22 cellular contexts compared by ENCODE assay signal in genomic region chr3:195555110-195555509, GRCh38. TPM values are rescaled to one million over a fixed set of nuclear protein-coding genes. Genes with fewer than 3 reads are reported as not detected.
DNase-seq lines count a peak whose midpoint lies in the region; ATAC-seq and TF ChIP-seq lines count a peak whose summit lies in the region.
"Had no signal": no experiment of that assay in that cellular context is flagged by ENCODE, and none has a peak within 500 bp of the region (broad histone marks: within the 10 kb centered on the region; RNA-seq: fewer than 3 reads in every experiment).

No MANE protein-coding gene starts in this region.

- H2AFZ ChIP-seq in OCI-LY7 (ENCODE audit: low read length) (peak overlapping the region; percentile 11; the same call in 1 of the 2 replicates), neuronal stem cell (ENCODE audit: low read length) (no peak overlapping the region)

- no peaks in the 10 kb centered on the region for H3K9me2 ChIP-seq in OCI-LY7 (ENCODE audit: insufficient read depth, low read length)

- peak overlapping the region; percentile 35 for H3K4me3 Mint-ChIP-seq in activated CD4-positive, alpha-beta T cell treated with anti-CD3 and anti-CD28 coated beads, Interleukin-2, amount 10 ng/mL, durations not matched to agents 7 days and 5 days
- peak overlapping the region; percentile 83 for H3K4me3 Mint-ChIP-seq in CD4-positive, alpha-beta T cell
- H3K4me3 Mint-ChIP-seq: memory B cell had no signal

- peak; percentile 23 for ATAC-seq in CD4-positive, alpha-beta T cell (ENCODE audit: poor library complexity)
- ATAC-seq in GM18870 (IDR thresholded peaks at IDR 0.05; ENCODE audit: unreplicated experiment) (no peak), HG02973 (IDR thresholded peaks at IDR 0.05; ENCODE audit: unreplicated experiment) (no peak)
- ATAC-seq: left colon, upper lobe of right lung had no signal

- H3K27me3 ChIP-seq in CD4-positive, alpha-beta T cell (ENCODE audit: control insufficient read depth, insufficient read depth, low read length): no peaks in the 10 kb centered on the region
- H3K27me3 ChIP-seq in effector memory CD4-positive, alpha-beta T cell (replicated peaks; ENCODE audit: control insufficient read depth, insufficient read depth, low read length, poor library complexity, severe bottlenecking): no peaks in the 10 kb centered on the region
- H3K27me3 ChIP-seq in neuronal stem cell (ENCODE audit: control insufficient read depth in 3 of 3, insufficient read depth in 3 of 3, low read depth in 1 of 3, low read length in 3 of 3): peaks cover 0 to 3% (median 0%) of the 10 kb centered on the region in 3 experiments
- H3K27me3 ChIP-seq: BE2C, dorsolateral prefrontal cortex, upper lobe of right lung had no signal

- no peak overlapping the region for H2BK120ac ChIP-seq in neuronal stem cell (ENCODE audit: low read depth, low read length)

- no peak overlapping the region for H3K9ac ChIP-seq in neuronal stem cell (ENCODE audit: low read depth, low read length, poor library complexity)

- H4K91ac ChIP-seq in neuronal stem cell (ENCODE audit: low read depth, low read length, poor library complexity): no peak overlapping the region

- POLR2A ChIA-PET in activated CD4-positive, alpha-beta T cell treated with anti-CD3 and anti-CD28 coated beads, Interleukin-2, amount 10 ng/mL, durations not matched to agents 7 days and 5 days (lab: Charles Lee): no interaction called here
- POLR2A ChIA-PET in CD4-positive, alpha-beta T cell (lab: Charles Lee): interaction anchor here (0.7 to 9.6 kb wide), 6 partner anchors 9 to 140 kb away, joined by 3 to 202 read pairs (median 4); partner anchors contain the start of gene PPP1R2
- POLR2A ChIA-PET in OCI-LY7 (lab: Charles Lee): interaction anchor here (0.6 to 1.6 kb wide), 2 partner anchors 11 to 25 kb away, joined by 3 to 4 read pairs; partner anchors contain the start of gene PPP1R2

- no peak overlapping the region for H3K18ac ChIP-seq in neuronal stem cell (ENCODE audit: low read length)

- no peaks in the 10 kb centered on the region for H3K27me3 Mint-ChIP-seq in activated CD4-positive, alpha-beta T cell treated with anti-CD3 and anti-CD28 coated beads, Interleukin-2, amount 10 ng/mL, durations not matched to agents 7 days and 5 days
- H3K27me3 Mint-ChIP-seq in CD4-positive, alpha-beta T cell: no peaks in the 10 kb centered on the region
- H3K27me3 Mint-ChIP-seq: memory B cell had no signal

- CTCF ChIA-PET in activated CD4-positive, alpha-beta T cell treated with anti-CD3 and anti-CD28 coated beads, Interleukin-2, amount 10 ng/mL, durations not matched to agents 7 days and 5 days (lab: Charles Lee): interaction anchor here (1.2 to 1.4 kb wide), 2 partner anchors 11 to 873 kb away, joined by 4 read pairs; no protein-coding TSS in a partner anchor
- CTCF ChIA-PET in CD4-positive, alpha-beta T cell (lab: Charles Lee): interaction anchor here (0.9 to 4.7 kb wide), 3 partner anchors 9 to 284 kb away, joined by 3 to 33 read pairs (median 8); partner anchors contain the start of genes PPP1R2 and XXYLT1
- CTCF ChIA-PET in OCI-LY7 (lab: Charles Lee; ENCODE audit: unreplicated experiment): no interaction called here

- no peak overlapping the region for H3K4ac ChIP-seq in neuronal stem cell (ENCODE audit: low read length)

- H3K36me3 Mint-ChIP-seq in activated CD4-positive, alpha-beta T cell treated with anti-CD3 and anti-CD28 coated beads, Interleukin-2, amount 10 ng/mL, durations not matched to agents 7 days and 5 days (ENCODE audit: low read depth): peaks cover 5% of the 10 kb centered on the region
- H3K36me3 Mint-ChIP-seq in CD4-positive, alpha-beta T cell (ENCODE audit: low read depth): no peaks in the 10 kb centered on the region
- H3K36me3 Mint-ChIP-seq: memory B cell had no signal

- H2BK12ac ChIP-seq in neuronal stem cell (ENCODE audit: low read length): no peak overlapping the region

- intact Hi-C loops in CD4-positive, alpha-beta T cell (cut with DNase I, micrococcal nuclease): loop anchor here in 1 of 2 experiments (10.0 kb wide), 1 partner anchor 100 kb away; no protein-coding TSS in a partner anchor
- intact Hi-C loops in OCI-LY7 (cut with micrococcal nuclease; ENCODE audit: unreplicated experiment): no loop called here

- no peaks in the 10 kb centered on the region for H3K79me2 ChIP-seq in OCI-LY7 (ENCODE audit: insufficient read depth, low read depth, low read length)

- H4K8ac ChIP-seq in neuronal stem cell (ENCODE audit: low read depth, low read length): no peak overlapping the region

- H3K23ac ChIP-seq in neuronal stem cell (ENCODE audit: low read depth, low read length, poor library complexity): no peak overlapping the region

- H2BK5ac ChIP-seq in neuronal stem cell (ENCODE audit: low read length): no peak overlapping the region

- peak overlapping the region; percentile 22 for H3K27ac ChIP-seq in CD4-positive, alpha-beta T cell (ENCODE audit: low read depth, low read length)
- H3K27ac ChIP-seq in OCI-LY7 (ENCODE audit: low read depth, low read length, poor library complexity, severe bottlenecking) (no peak overlapping the region), neuronal stem cell (replicated peaks; ENCODE audit: low read length) (no peak overlapping the region)
- peak overlapping the region; percentile 10 for H3K27ac ChIP-seq in effector memory CD4-positive, alpha-beta T cell (ENCODE audit: insufficient read depth, low read length, poor library complexity, severe bottlenecking)
- H3K27ac ChIP-seq: dorsolateral prefrontal cortex, upper lobe of right lung, WERI-Rb-1 had no signal

- no peaks in the 10 kb centered on the region for H3K79me1 ChIP-seq in neuronal stem cell (ENCODE audit: low read depth, low read length)

- no CpG with 5 or more reads among the region's 8 CpGs for WGBS in neuronal stem cell (ENCODE audit: extremely low coverage in 2 of 2, insufficient read length in 2 of 2, insufficient replicate concordance in 1 of 2), 2 donors

- no peaks in the 10 kb centered on the region for H3K36me3 ChIP-seq in OCI-LY7 (ENCODE audit: insufficient read depth, low read length)
- no peaks in the 10 kb centered on the region for H3K36me3 ChIP-seq in effector memory CD4-positive, alpha-beta T cell (ENCODE audit: control insufficient read depth, insufficient read depth, low read length)
- no peaks in the 10 kb centered on the region for H3K36me3 ChIP-seq in neuronal stem cell (replicated peaks in 1 of 2; ENCODE audit: control insufficient read depth in 2 of 2, insufficient read depth in 2 of 2, low read length in 2 of 2)
- H3K36me3 ChIP-seq: BE2C, MG63, upper lobe of right lung, WERI-Rb-1 had no signal

- H2BK15ac ChIP-seq in neuronal stem cell (ENCODE audit: low read length): no peak overlapping the region

- H3K14ac ChIP-seq in neuronal stem cell (ENCODE audit: low read length): no peak overlapping the region

- H2AK5ac ChIP-seq in neuronal stem cell (ENCODE audit: low read depth, low read length): no peak overlapping the region

- peak overlapping the region; percentile 86 for H3K27ac Mint-ChIP-seq in activated CD4-positive, alpha-beta T cell treated with anti-CD3 and anti-CD28 coated beads, Interleukin-2, amount 10 ng/mL, durations not matched to agents 7 days and 5 days
- H3K27ac Mint-ChIP-seq in CD4-positive, alpha-beta T cell: peak overlapping the region; percentile 93
- H3K27ac Mint-ChIP-seq: memory B cell had no signal

- H3K4me2 ChIP-seq in OCI-LY7 (ENCODE audit: low read length) (no peak overlapping the region; the same call in 1 of the 2 replicates), neuronal stem cell (ENCODE audit: insufficient read depth, low read length, poor library complexity, severe bottlenecking) (no peak overlapping the region)
- H3K4me2 ChIP-seq: smooth muscle cell had no signal

- H3K4me1 Mint-ChIP-seq in activated CD4-positive, alpha-beta T cell treated with anti-CD3 and anti-CD28 coated beads, Interleukin-2, amount 10 ng/mL, durations not matched to agents 7 days and 5 days: peaks cover 70% of the 10 kb centered on the region
- H3K4me1 Mint-ChIP-seq in CD4-positive, alpha-beta T cell (ENCODE audit: low read depth): peaks cover 77% of the 10 kb centered on the region

- H3K4me3 ChIP-seq in OCI-LY7 (ENCODE audit: low read depth, low read length, poor library complexity, severe bottlenecking): no peak overlapping the region
- no peak overlapping the region for H3K4me3 ChIP-seq in effector memory CD4-positive, alpha-beta T cell (ENCODE audit: insufficient read depth, low read depth, low read length, poor library complexity, severe bottlenecking)
- H3K4me3 ChIP-seq in neuronal stem cell (ENCODE audit: low read length in 2 of 2): no peak overlapping the region
- H3K4me3 ChIP-seq: dorsolateral prefrontal cortex, MG63, smooth muscle cell, upper lobe of right lung had no signal

- no peaks in the 10 kb centered on the region for H3K9me3 ChIP-seq in CD4-positive, alpha-beta T cell (ENCODE audit: control insufficient read depth, low read length)
- H3K9me3 ChIP-seq in OCI-LY7 (ENCODE audit: low read length) (no peaks in the 10 kb centered on the region), neuronal stem cell (replicated peaks in 1 of 2; ENCODE audit: control insufficient read depth in 2 of 2, insufficient read depth in 1 of 2, low read depth in 1 of 2, low read length in 2 of 2) (no peaks in the 10 kb centered on the region)
- no peaks in the 10 kb centered on the region for H3K9me3 ChIP-seq in effector memory CD4-positive, alpha-beta T cell (ENCODE audit: control insufficient read depth, low read length)
- H3K9me3 ChIP-seq: BE2C, MG63, upper lobe of right lung had no signal

- DNase-seq in activated CD4-positive, alpha-beta T cell treated with anti-CD3 and anti-CD28 coated beads, Interleukin-2, amount 10 ng/mL, durations not matched to agents 7 days and 5 days: no peak
- no peak for DNase-seq in activated CD4-positive, alpha-beta T cell treated with anti-CD3 and anti-CD28 coated beads, Interleukin-2, amount 50 U/mL, for 4 hours
- no peak for DNase-seq in CD4-positive, alpha-beta T cell
- DNase-seq in OCI-LY7 (ENCODE audit: low spot score) (no peak), neuronal stem cell (ENCODE audit: low spot score) (no peak)
- no peak for DNase-seq in effector memory CD4-positive, alpha-beta T cell
- DNase-seq: activated gamma-delta T cell treated with Interleukin-2 at 50 U/mL for 16 hours, BE2C, dorsolateral prefrontal cortex, GOT3, left colon, MG63, NCI-H1436, NCI-H510A, upper lobe of right lung, WERI-Rb-1 had no signal

- BruUV-seq in OCI-LY7 (replicated peaks; lab: Mats Ljungman, UMichigan): no TSS peak

- no peaks in the 10 kb centered on the region for H3K9me3 Mint-ChIP-seq in activated CD4-positive, alpha-beta T cell treated with anti-CD3 and anti-CD28 coated beads, Interleukin-2, amount 10 ng/mL, durations not matched to agents 7 days and 5 days
- H3K9me3 Mint-ChIP-seq in CD4-positive, alpha-beta T cell: no peaks in the 10 kb centered on the region
- H3K9me3 Mint-ChIP-seq: memory B cell had no signal

- H4K20me1 ChIP-seq in OCI-LY7 (ENCODE audit: insufficient read depth, low read length): no peaks in the 10 kb centered on the region

- H3K4me1 ChIP-seq in OCI-LY7 (ENCODE audit: insufficient read depth, low read length, poor library complexity, severe bottlenecking) (peaks cover 22% of the 10 kb centered on the region), neuronal stem cell (ENCODE audit: control insufficient read depth in 2 of 2, insufficient read depth in 1 of 2, low read depth in 1 of 2, low read length in 2 of 2) (no peaks in the 10 kb centered on the region)
- peaks cover 32% of the 10 kb centered on the region for H3K4me1 ChIP-seq in effector memory CD4-positive, alpha-beta T cell (ENCODE audit: control insufficient read depth, insufficient read depth, low read length, poor library complexity, severe bottlenecking)
- H3K4me1 ChIP-seq: BE2C had no signal

- TF ChIP-seq CTCF in CD4-positive, alpha-beta T cell (IDR thresholded peaks at IDR 0.05): no peak
- TF ChIP-seq CTCF in OCI-LY7 (conservative IDR thresholded peaks at IDR 0.05; ENCODE audit: low read length): no peak

RNA-seq across cellular contexts. Expression of gene PPP1R2, which starts 12.0 kb away (rescaled TPM):
- total RNA-seq in activated CD4-positive, alpha-beta T cell treated with anti-CD3 and anti-CD28 coated beads, Interleukin-2, amount 10 ng/mL, durations not matched to agents 7 days and 5 days: 10 to 100 TPM; 85.9 to 94.3 TPM
- total RNA-seq in CD4-positive, alpha-beta T cell: 100 to 1,000 TPM; 205 to 210 TPM
- total RNA-seq in OCI-LY7 (2014; rRNA removed; shearing (Covaris generic)): 239 and 294 TPM in 2 replicates
- 86.5 and 91.9 TPM in 2 replicates for total RNA-seq in OCI-LY7 (2022)
- 21.8 TPM for polyA plus RNA-seq in neuronal stem cell (2013, experiment 1 of 2)
- polyA plus RNA-seq in neuronal stem cell (2013, experiment 2 of 2): 21.1 TPM

RNA-seq across cellular contexts. Expression of gene APOD, which starts 28.6 kb away (rescaled TPM):
- not detected for total RNA-seq in activated CD4-positive, alpha-beta T cell treated with anti-CD3 and anti-CD28 coated beads, Interleukin-2, amount 10 ng/mL, durations not matched to agents 7 days and 5 days
- not detected for total RNA-seq in CD4-positive, alpha-beta T cell
- not detected in 2 replicates for total RNA-seq in OCI-LY7 (2014; rRNA removed; shearing (Covaris generic))
- not detected in 2 replicates for total RNA-seq in OCI-LY7 (2022)
- not detected for polyA plus RNA-seq in neuronal stem cell (2013, experiment 1 of 2)
- polyA plus RNA-seq in neuronal stem cell (2013, experiment 2 of 2): not detected
- total RNA-seq: A673, renal cortical epithelial cell had no signal

Comparison
In these comparisons a context has a peak if more than half of its experiments do, and no peak if none do; other contexts are left out.
1. H3K27ac ChIP-seq: peak in CD4-positive, alpha-beta T cell (single experiment) and effector memory CD4-positive, alpha-beta T cell (single experiment); none in OCI-LY7 (single experiment) and neuronal stem cell (single experiment).